8 cellular contexts compared by ENCODE assay signal in the genomic region with DNA sequence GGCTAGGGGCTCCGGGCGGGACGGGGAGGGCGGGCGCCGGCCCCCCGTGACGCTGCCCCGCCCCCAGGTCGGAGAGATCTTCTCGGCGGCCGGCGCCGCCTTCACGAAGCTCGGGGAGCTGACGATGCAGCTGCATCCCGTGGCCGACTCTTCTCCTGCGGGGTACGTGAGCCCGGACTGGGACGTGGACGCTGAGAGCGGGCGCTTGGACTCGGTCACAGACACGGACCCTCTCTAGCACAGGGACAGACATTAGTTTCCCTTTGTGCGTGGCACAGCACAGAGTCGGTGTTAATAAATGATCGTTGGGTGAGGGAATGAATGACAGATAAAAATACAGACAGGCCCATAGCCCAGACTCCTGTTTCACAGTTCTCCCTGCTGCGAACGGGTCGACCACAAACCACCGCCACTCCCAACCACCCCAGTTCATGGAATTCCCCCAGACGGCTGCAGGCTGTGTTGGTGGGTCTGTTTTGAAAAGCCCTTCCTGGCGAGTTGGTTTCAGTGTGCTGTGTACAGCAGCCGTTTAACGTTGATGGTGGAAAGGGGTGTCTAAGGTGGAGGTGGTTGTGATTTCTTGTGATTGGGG. TPM values are rescaled to one million over a fixed set of nuclear protein-coding genes. Genes with fewer than 3 reads are reported as not detected.
DNase-seq lines count a peak whose midpoint lies in the region; ATAC-seq, FAIRE-seq and TF ChIP-seq lines count a peak whose summit lies in the region.

No MANE protein-coding gene starts in this region.

- peaks cover 27% of the 10 kb centered on the region for H3K4me1 ChIP-seq in A549
- H3K4me1 ChIP-seq in muscle layer of colon (ENCODE audit: insufficient read depth, low read length): peaks cover 55% of the 10 kb centered on the region

- TF ChIP-seq POLR2A in A549 (IDR thresholded peaks at IDR 0.05; ENCODE audit: low read length) (peak; percentile 67), GM19099 (IDR thresholded peaks at IDR 0.05; ENCODE audit: extremely low read depth, insufficient read length, low read depth) (peak; percentile 71)

- H3K4me2 ChIP-seq in A549: peak overlapping the region; percentile 88

- FAIRE-seq in A549 (lab: Jason Lieb, UNC): no peak

- ATAC-seq in A549: peak in 1 of 2 experiments; percentile 1; a peak in 5 of 6 replicates
- peak; percentile 24 for ATAC-seq in HG03457 (IDR thresholded peaks at IDR 0.05; ENCODE audit: unreplicated experiment)

- TF ChIP-seq CTCF in A549 (IDR thresholded peaks at IDR 0.05): peak; percentile 19; the same call in 2 of the 3 replicates

- no peak for TF ChIP-seq EP300 in A549 (IDR thresholded peaks at IDR 0.05)

- peak overlapping the region; percentile 87 for H3K9ac ChIP-seq in muscle layer of colon (ENCODE audit: low read length)

- CTCF ChIA-PET in A549 (lab: Yijun Ruan, JAX): interaction anchor here (1.0 to 11.4 kb wide), 10 partner anchors 8 to 349 kb away, joined by 3 to 77 read pairs (median 6); no protein-coding TSS in a partner anchor

- 8% methylated on average over 19 of the region's 40 CpGs for WGBS in A549 (ENCODE audit: missing lambda C conversion rate)

- DNase-seq in A549 (ENCODE audit: low read depth in 1 of 2, low spot score in 1 of 2) (no peak), NOMO-1 treated with DMSO at 0.1 percent for 48 hours (lab: John Stamatoyannopoulos, UW; ENCODE audit: unreplicated experiment) (no peak)
- peak; percentile 73 for DNase-seq in activated CD4-positive, CD25-positive, alpha-beta regulatory T cell treated with anti-CD3 and anti-CD28 coated beads, Interleukin-2, amount 50 U/mL, for 72 hours
- peak; percentile 78 for DNase-seq in stimulated activated naive CD4-positive, alpha-beta T cell treated with Interleukin-2 at 50 U/mL for 16 hours (lab: John Stamatoyannopoulos, UW)

- no peak; a peak in 1 of 5 replicates for TF ChIP-seq RAD21 in A549 (conservative IDR thresholded peaks at IDR 0.05 in 1 of 2, IDR thresholded peaks at IDR 0.05 in 1 of 2)

- H3K27ac ChIP-seq in A549: peak overlapping the region; percentile 90 to 99
- H3K27ac ChIP-seq in cingulate gyrus (ENCODE audit: low read depth, low read length): peak overlapping the region; percentile 100
- peak overlapping the region; percentile 99 for H3K27ac ChIP-seq in muscle layer of colon (ENCODE audit: low read depth, low read length)

- H3K27me3 ChIP-seq in muscle layer of colon (ENCODE audit: control insufficient read depth in 1 of 2, insufficient read depth in 2 of 2, low read length in 2 of 2): no peaks in the 10 kb centered on the region

- POLR2A ChIA-PET in A549 (lab: Yijun Ruan, JAX): interaction anchor here (1.0 to 1.5 kb wide), 2 partner anchors 9 to 10 kb away, joined by 3 to 4 read pairs; no protein-coding TSS in a partner anchor

- H3K4me3 ChIP-seq in A549: peak overlapping the region; percentile 81
- H3K4me3 ChIP-seq in muscle layer of colon (ENCODE audit: low read depth in 1 of 2, low read length in 2 of 2): peak overlapping the region; percentile 49 to 79

- H3K9me3 ChIP-seq in A549 (no peaks in the 10 kb centered on the region), muscle layer of colon (ENCODE audit: low read length) (no peaks in the 10 kb centered on the region)

- peaks cover 13% of the 10 kb centered on the region for H3K36me3 ChIP-seq in muscle layer of colon (ENCODE audit: insufficient read depth, low read length)

TF ChIP-seq in A549, 52 proteins besides CTCF, POLR2A, EP300 and RAD21:
- TF ChIP-seq JUN (IDR thresholded peaks at IDR 0.05): peak in 1 of 2 experiments; percentile 2; a peak in 3 of 5 replicates
- TF ChIP-seq KDM5A (IDR thresholded peaks at IDR 0.05): no peak

RNA-seq across cellular contexts. Expression of a gene that starts 2.7 kb away (rescaled TPM):
- polyA plus RNA-seq in A549 (2011; rRNA removed): 185 and 210 TPM in 2 replicates
- polyA plus RNA-seq in A549 (2012; cell fraction: cytosol; rRNA removed): 152 and 203 TPM in 2 replicates
- polyA plus RNA-seq in A549 (2012; cell fraction: nucleus; rRNA removed): 129 and 138 TPM in 2 replicates
- 388 to 426 TPM (median 424 TPM) in 3 replicates for polyA plus RNA-seq in A549 (2017; fragmentation: RNase III; extraction: RNeasy Plus Mini Kit Qiagen cat#74134 plus additional on column Dnase treatment)
- polyA minus RNA-seq in A549 (2011; rRNA and poly(A)+ RNA removed): 81.0 and 92.3 TPM in 2 replicates

RNA-seq across cellular contexts. Expression of a gene that starts 7.8 kb away (rescaled TPM):
- 0.16 TPM in 1 of 2 replicates, not detected in the other for polyA plus RNA-seq in A549 (2011; rRNA removed)
- polyA plus RNA-seq in A549 (2012; cell fraction: cytosol; rRNA removed): 0.01 TPM in 1 of 2 replicates, not detected in the other
- polyA plus RNA-seq in A549 (2012; cell fraction: nucleus; rRNA removed): 0.02 and 0.05 TPM in 2 replicates
- 0.03 to 0.04 TPM in 2 of 3 replicates, not detected in the other for polyA plus RNA-seq in A549 (2017; fragmentation: RNase III; extraction: RNeasy Plus Mini Kit Qiagen cat#74134 plus additional on column Dnase treatment)
- not detected in 2 replicates for polyA minus RNA-seq in A549 (2011; rRNA and poly(A)+ RNA removed)

RNA-seq across cellular contexts. Expression of a gene that starts 19.2 kb away (rescaled TPM):
- polyA plus RNA-seq in A549 (2011; rRNA removed): not detected in 2 replicates
- polyA plus RNA-seq in A549 (2012; cell fraction: cytosol; rRNA removed): not detected in 2 replicates
- polyA plus RNA-seq in A549 (2012; cell fraction: nucleus; rRNA removed): 0.02 TPM in 1 of 2 replicates, not detected in the other
- not detected in 3 replicates for polyA plus RNA-seq in A549 (2017; fragmentation: RNase III; extraction: RNeasy Plus Mini Kit Qiagen cat#74134 plus additional on column Dnase treatment)
- not detected in 2 replicates for polyA minus RNA-seq in A549 (2011; rRNA and poly(A)+ RNA removed)

RNA-seq across cellular contexts. Expression of a gene that starts 20.7 kb away (rescaled TPM):
- polyA plus RNA-seq in A549 (2011; rRNA removed): 6.2 and 8.0 TPM in 2 replicates
- 7.9 and 11.7 TPM in 2 replicates for polyA plus RNA-seq in A549 (2012; cell fraction: cytosol; rRNA removed)
- polyA plus RNA-seq in A549 (2012; cell fraction: nucleus; rRNA removed): 16.2 and 19.5 TPM in 2 replicates
- polyA plus RNA-seq in A549 (2017; fragmentation: RNase III; extraction: RNeasy Plus Mini Kit Qiagen cat#74134 plus additional on column Dnase treatment): 6.2 to 10.9 TPM (median 10.4 TPM) in 3 replicates
- 8.2 and 8.4 TPM in 2 replicates for polyA minus RNA-seq in A549 (2011; rRNA and poly(A)+ RNA removed)

RNA-seq across cellular contexts. Expression of a gene that starts 28.8 kb away (rescaled TPM):
- polyA plus RNA-seq in A549 (2011; rRNA removed) (not detected in 2 replicates), A549 (2017; fragmentation: RNase III; extraction: RNeasy Plus Mini Kit Qiagen cat#74134 plus additional on column Dnase treatment) (not detected in 3 replicates)
- polyA plus RNA-seq in A549 (2012; cell fraction: cytosol; rRNA removed): not detected in 2 replicates
- 0.08 TPM in 1 of 2 replicates, not detected in the other for polyA plus RNA-seq in A549 (2012; cell fraction: nucleus; rRNA removed)
- polyA minus RNA-seq in A549 (2011; rRNA and poly(A)+ RNA removed): not detected in 2 replicates

Comparison
In these comparisons a context has a peak if more than half of its experiments do, and no peak if none do; other contexts are left out.
1. DNase-seq: peak in activated CD4-positive, CD25-positive, alpha-beta regulatory T cell treated with anti-CD3 and anti-CD28 coated beads, Interleukin-2, amount 50 U/mL, for 72 hours (single experiment) and stimulated activated naive CD4-positive, alpha-beta T cell treated with Interleukin-2 at 50 U/mL for 16 hours (single experiment); none in A549 (0 of 2) and NOMO-1 treated with DMSO at 0.1 percent for 48 hours (single experiment).
2. Peak in every context shown above with its lines, with median percentiles within 50 percentile points of each other: H3K27ac ChIP-seq.